In the genomic region with DNA sequence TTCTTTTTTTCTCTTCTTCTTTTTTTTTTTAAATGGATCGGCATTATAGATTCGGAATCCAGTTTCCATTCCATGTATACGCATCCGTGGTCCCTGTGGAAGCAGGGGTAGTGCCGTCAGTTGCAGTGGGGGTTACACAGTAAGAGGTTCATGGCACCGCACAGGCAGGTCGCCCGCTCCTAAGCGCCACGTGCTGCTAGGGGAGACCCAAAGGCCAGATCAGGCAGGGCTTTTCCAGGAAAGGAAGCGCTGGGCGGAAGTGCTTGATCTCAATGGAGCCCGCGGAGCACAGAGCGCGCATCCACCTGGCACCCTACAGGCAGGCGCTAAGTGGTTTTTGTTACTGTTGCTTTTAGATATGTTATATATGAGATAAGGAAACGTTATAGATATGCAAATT, we compare ENCODE assay signal across 32 cellular contexts.
"Had no signal": no experiment of that assay in that cellular context is flagged by ENCODE, and none has a peak within 500 bp of the region (broad histone marks: within the 10 kb centered on the region; RNA-seq: fewer than 3 reads in every experiment).

No MANE protein-coding gene starts in this region.

- DNase-seq: activated effector memory CD4-positive, alpha-beta T cell treated with anti-CD3 and anti-CD28 coated beads, Interleukin-2, amount 50 U/mL, for 16 hours; activated effector memory CD4-positive, alpha-beta T cell treated with Interleukin-2 at 50 U/mL for 16 hours; activated gamma-delta T cell; activated gamma-delta T cell treated with Interleukin-2 at 50 U/mL for 16 hours; activated naive CD4-positive, alpha-beta T cell; activated naive CD4-positive, alpha-beta T cell treated with anti-CD3 and anti-CD28 coated beads for 36 hours; activated naive CD4-positive, alpha-beta T cell treated with anti-CD3 and anti-CD28 coated beads, Interleukin-2, amount 10 ng/mL, durations not matched to agents 7 days and 5 days; activated naive CD4-positive, alpha-beta T cell treated with anti-CD3 and anti-CD28 coated beads, Interleukin-2, amount 50 U/mL, for 16 hours; activated naive CD4-positive, alpha-beta T cell treated with Interleukin-2 at 50 U/mL for 16 hours; activated naive CD8-positive, alpha-beta T cell treated with anti-CD3 and anti-CD28 coated beads for 36 hours; activated naive CD8-positive, alpha-beta T cell treated with anti-CD3 and anti-CD28 coated beads, Interleukin-2, amount 10 ng/mL, durations not matched to agents 7 days and 5 days; activated naive CD8-positive, alpha-beta T cell treated with anti-CD3 and anti-CD28 coated beads, Interleukin-2, amount 50 U/mL, for 24 hours; activated T-cell treated with anti-CD3 and anti-CD28 coated beads for 4 hours; activated T-cell treated with anti-CD3 and anti-CD28 coated beads, Interleukin-2, amount 50 U/mL, for 1 hour; activated T-cell treated with anti-CD3 and anti-CD28 coated beads, Interleukin-2, amount 50 U/mL, for 24 hours; activated T-cell treated with anti-CD3 and anti-CD28 coated beads, Interleukin-2, amount 50 U/mL, for 4 hours; activated T-cell treated with anti-CD3 and anti-CD28 coated beads, Interleukin-2, amount 50 U/mL, for 48 hours; activated T-cell treated with anti-CD3 and anti-CD28 coated beads, Interleukin-2, amount 50 U/mL, for 72 hours; adrenal gland; amniotic stem cell; amygdala; anterior cingulate cortex; aorta; body of pancreas; brain microvascular endothelial cell; caudate nucleus; cerebellar nuclear complex had no signal

- H3K27me3 ChIP-seq: adrenal gland, ascending aorta, body of pancreas, brain microvascular endothelial cell, breast epithelium, cardiac muscle cell had no signal

- H3K36me3 ChIP-seq: adrenal gland, ascending aorta, brain microvascular endothelial cell, breast epithelium, cardiac muscle cell had no signal

- H3K4me3 ChIP-seq: adrenal gland, ascending aorta, body of pancreas, breast epithelium, cardiac muscle cell had no signal

- H3K9me3 ChIP-seq: adrenal gland, ascending aorta, breast epithelium had no signal

- ATAC-seq: activated naive CD4-positive, alpha-beta T cell treated with anti-CD3 and anti-CD28 coated beads, Interleukin-2, amount 50 U/mL, for 72 hours; activated naive CD8-positive, alpha-beta T cell treated with anti-CD3 and anti-CD28 coated beads, Interleukin-2, amount 50 U/mL, for 24 hours; activated T-cell treated with anti-CD3 and anti-CD28 coated beads, Interleukin-2, amount 50 U/mL, for 4 hours; activated T-cell treated with anti-CD3 and anti-CD28 coated beads, Interleukin-2, amount 50 U/mL, for 72 hours; activated T-helper 17 cell treated with anti-CD3 and anti-CD28 coated beads, Interleukin-2, amount 50 U/mL, for 72 hours; body of pancreas had no signal

- H3K4me1 ChIP-seq: adrenal gland, ascending aorta, breast epithelium had no signal

- H3K27ac ChIP-seq: adrenal gland, ascending aorta, body of pancreas, brain microvascular endothelial cell, breast epithelium, cardiac muscle cell had no signal
